ENCODE assay signal across 8 cellular contexts in the genomic region with DNA sequence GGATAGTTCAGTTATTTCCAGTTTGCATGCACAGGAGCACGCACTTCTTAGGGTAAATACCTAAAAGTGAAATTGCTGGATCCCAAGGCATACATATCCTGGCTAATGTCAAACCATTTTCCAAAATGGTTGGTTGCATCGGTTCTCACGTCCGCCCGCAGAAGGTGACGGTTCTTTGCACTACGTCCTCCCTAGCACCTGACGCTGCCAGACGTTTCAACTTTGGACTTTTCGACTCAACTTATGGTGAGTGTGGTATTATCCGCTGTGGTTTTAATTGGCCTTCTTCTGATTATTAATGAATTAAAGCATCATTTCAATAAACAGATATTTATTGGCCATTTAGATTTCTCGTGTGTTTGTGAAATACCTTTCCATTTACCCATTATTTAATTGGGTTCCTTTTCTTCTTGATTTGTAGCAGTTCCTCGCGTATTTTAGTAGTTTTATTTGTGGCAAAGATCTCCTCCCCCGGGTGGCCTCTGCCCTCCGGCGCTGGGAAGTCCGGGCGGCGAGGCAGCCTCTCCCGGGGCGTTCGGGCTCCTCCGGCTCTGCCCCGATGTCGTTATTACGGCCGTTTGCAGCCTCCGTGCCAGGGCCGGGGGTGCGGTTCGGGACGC. TPM values are rescaled to one million over a fixed set of nuclear protein-coding genes. Genes with fewer than 3 reads are reported as not detected.
A peak's percentile ranks its signal among the peaks of the same experiment; 100 is the strongest.
DNase-seq lines count a peak whose midpoint lies in the region; ATAC-seq, FAIRE-seq and TF ChIP-seq lines count a peak whose summit lies in the region.

A gene (plus strand): TSS at position 571 of the 620 bp plus-strand sequence. CDS start 3,091 bp downstream, outside the sequence.

- H3K27ac ChIP-seq in OCI-LY1 (ENCODE audit: low read depth, low read length, poor library complexity, severe bottlenecking) (no peak within 1 kb of the TSS), pancreas (peak within 1 kb of the TSS; percentile 79 to 89 (median 85))

- peak within 1 kb of the TSS; percentile 63 for H3K4me2 ChIP-seq in OCI-LY1 (ENCODE audit: low read length)

- no peak for FAIRE-seq in pancreas (lab: Jason Lieb, UNC)

- H3K27me3 ChIP-seq in OCI-LY1 (ENCODE audit: insufficient read depth, low read length) (no peaks in the 10 kb centered on the region), pancreas (no peaks in the 10 kb centered on the region)

- no peaks in the 10 kb centered on the region for H3K9me3 ChIP-seq in ES-I3 (ENCODE audit: control insufficient read depth, insufficient read depth, low read length)
- H3K9me3 ChIP-seq in OCI-LY1 (ENCODE audit: low read length) = no peaks in the 10 kb centered on the region
- no peaks in the 10 kb centered on the region for H3K9me3 ChIP-seq in pancreas

- peak within 1 kb of the TSS; percentile 98 for H3K9ac ChIP-seq in ES-I3 (ENCODE audit: low read depth, low read length)
- H3K9ac ChIP-seq in OCI-LY1 (ENCODE audit: low read length) = peak within 1 kb of the TSS; percentile 45; the same call in 1 of the 2 replicates

- H3K4me1 ChIP-seq in ES-I3 (ENCODE audit: insufficient read depth, low read length) (peaks cover 16% of the 10 kb centered on the region), OCI-LY1 (ENCODE audit: insufficient read depth, low read length, severe bottlenecking) (peaks cover 10% of the 10 kb centered on the region), pancreas (peaks cover 0 to 6% (median 6%) of the 10 kb centered on the region in 3 donors)

- intact Hi-C loops in pancreas (cut with DNase I) = no loop called here

- H3F3A ChIP-seq in OCI-LY1 (ENCODE audit: insufficient read depth, low read length) = no peaks in the 10 kb centered on the region; the same call in 1 of the 2 replicates

- no peaks in the 10 kb centered on the region for H3K9me2 ChIP-seq in OCI-LY1 (ENCODE audit: low read depth, low read length)

- no peak for DNase-seq in epithelial cell of proximal tubule (ENCODE audit: low read depth)
- no peak for DNase-seq in pancreas
- no peak for DNase-seq in KG1 (lab: John Stamatoyannopoulos, UW)
- no peak for DNase-seq in stimulated activated CD4-positive, alpha-beta T cell treated with anti-CD3 and anti-CD28 coated beads, Interleukin-12 subunit alpha, Interleukin-12 subunit beta, amount 100 ng/mL, for 4 hours

- ATAC-seq in pancreas (no peak), GM18519 (IDR thresholded peaks at IDR 0.05; ENCODE audit: low FRiP score, unreplicated experiment) (no peak), HG03025 (IDR thresholded peaks at IDR 0.05; ENCODE audit: low FRiP score, unreplicated experiment) (no peak)

- no peaks in the 10 kb centered on the region for H4K20me1 ChIP-seq in OCI-LY1 (ENCODE audit: insufficient read depth, low read length)

- H3K36me3 ChIP-seq in ES-I3 (ENCODE audit: insufficient read depth, low read length) = no peaks in the 10 kb centered on the region
- no peaks in the 10 kb centered on the region for H3K36me3 ChIP-seq in OCI-LY1 (ENCODE audit: insufficient read depth, low read length)
- no peaks in the 10 kb centered on the region for H3K36me3 ChIP-seq in pancreas

- peak within 1 kb of the TSS; percentile 61 for H3K4me3 ChIP-seq in OCI-LY1 (ENCODE audit: low read depth, low read length, poor library complexity, severe bottlenecking)
- H3K4me3 ChIP-seq in epithelial cell of proximal tubule (ENCODE audit: low read depth, low read length) = peak within 1 kb of the TSS; percentile 77
- peak within 1 kb of the TSS; percentile 51 to 76 (median 62) for H3K4me3 ChIP-seq in pancreas

- no peak for TF ChIP-seq CTCF in OCI-LY1 (IDR thresholded peaks at IDR 0.05; ENCODE audit: low read length)
- no peak for TF ChIP-seq CTCF in epithelial cell of proximal tubule (conservative IDR thresholded peaks at IDR 0.05; ENCODE audit: low read depth, low read length)
- TF ChIP-seq CTCF in pancreas (IDR thresholded peaks at IDR 0.05) = no peak

- WGBS in pancreas, 2 donors = 25 to 27% methylated on average over 33 of the region's 33 CpGs

- no peaks in the 10 kb centered on the region for H3K79me2 ChIP-seq in OCI-LY1 (ENCODE audit: insufficient read depth, low read length)

- H2AFZ ChIP-seq in OCI-LY1 (ENCODE audit: low read length) = no peak within 1 kb of the TSS

RNA-seq across cellular contexts. Expression of the gene that starts here (rescaled TPM):
- total RNA-seq in epithelial cell of proximal tubule (1.2 and 1.7 TPM in 2 replicates), pancreas (1 to 10 TPM; 1.4 to 4.2 (median 2.4) TPM)
- 1 to 10 TPM; 1.1 to 1.9 TPM for polyA plus RNA-seq in pancreas
